Comparison of ENCODE assay signal across 28 cellular contexts in the genomic region with DNA sequence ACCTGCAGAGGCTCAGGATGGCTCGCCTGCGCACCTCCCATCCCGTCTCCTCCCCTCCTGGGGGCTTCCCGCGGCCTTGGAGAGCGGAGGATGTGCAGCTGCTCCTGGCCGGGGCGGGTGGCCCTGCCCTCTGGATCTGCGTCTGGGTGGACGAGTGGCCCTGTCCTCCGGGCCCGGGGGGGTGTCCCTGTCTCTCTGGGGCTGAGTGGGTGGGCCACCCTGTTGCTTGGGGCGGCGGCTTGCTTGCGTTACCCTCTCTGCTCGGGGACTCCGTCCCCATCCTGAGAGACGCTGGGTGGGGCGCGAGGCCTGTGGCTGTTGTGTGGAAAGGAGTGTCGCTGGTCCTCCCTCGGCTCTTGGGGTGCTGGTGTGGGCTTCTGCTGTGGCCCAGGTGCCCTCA. TPM values are rescaled to one million over a fixed set of nuclear protein-coding genes. Genes with fewer than 3 reads are reported as not detected.
DNase-seq lines count a peak whose midpoint lies in the region; ATAC-seq, FAIRE-seq and TF ChIP-seq lines count a peak whose summit lies in the region.
"Had no signal": no experiment of that assay in that cellular context is flagged by ENCODE, and none has a peak within 500 bp of the region (broad histone marks: within the 10 kb centered on the region; RNA-seq: fewer than 3 reads in every experiment).

No MANE protein-coding gene starts in this region.

- no peak overlapping the region for H3K56ac ChIP-seq in H9 (ENCODE audit: insufficient read length, low read depth, low read length)

- CTCF ChIA-PET in K562 (lab: Yijun Ruan, JAX; ENCODE audit: low intra/inter-chr PET ratio) = no interaction called here

- peak overlapping the region; percentile 64 to 88 (median 77) for H3K4me2 ChIP-seq in BLaER1 treated with 17β-estradiol and CSF1 and Interleukin-3, amounts not matched to agents 10 nM and 100 nM
- H3K4me2 ChIP-seq in H9 (ENCODE audit: insufficient read depth, insufficient read length, low read length) (no peak overlapping the region), K562 (ENCODE audit: insufficient read depth, low read length) (no peak overlapping the region), neuronal stem cell (ENCODE audit: insufficient read depth, low read length, poor library complexity, severe bottlenecking) (no peak overlapping the region), smooth muscle cell (no peak overlapping the region)
- H3K4me2 ChIP-seq: A549 had no signal

- H2BK5ac ChIP-seq in H9 (ENCODE audit: insufficient read length, low read length) (no peak overlapping the region), neuronal stem cell (ENCODE audit: low read length) (peak overlapping the region; percentile 1)

- H3K14ac ChIP-seq in H9 (ENCODE audit: insufficient read depth, low read length) (no peak overlapping the region), neuronal stem cell (ENCODE audit: low read length) (peak overlapping the region; percentile 63)

- TF ChIP-seq RAD21 in K562 (CRISPR knock-in tag; conservative IDR thresholded peaks at IDR 0.05 in 1 of 2, IDR thresholded peaks at IDR 0.05 in 1 of 2) = no peak

- no peak for DNase-seq in H9
- DNase-seq in K562 (ENCODE audit: extremely low read depth in 1 of 4, low spot score in 3 of 4) = peak in 1 of 4 experiments; percentile 24
- DNase-seq in neuronal stem cell (ENCODE audit: low spot score) = no peak
- no peak for DNase-seq in frontal cortex (ENCODE audit: low spot score in 2 of 2)
- DNase-seq in activated CD4-positive, alpha-beta T cell treated with anti-CD3 and anti-CD28 coated beads, Interleukin-2, amount 50 U/mL, for 4 hours = no peak
- no peak for DNase-seq in smooth muscle cell (lab: John Stamatoyannopoulos, UW; ENCODE audit: unreplicated experiment)
- DNase-seq: AML-193; CD8-positive, alpha-beta T cell; DMS 273 treated with DMSO at 0.1 percent for 48 hours; DMS79; EL; GDM1; KG1; MG63; NCI-H1048; NCI-H1694; NCI-H2081; NCI-H2227 treated with DMSO at 0.1 percent for 48 hours; NCI-H510A; NCI-H69; RPMI8226; SIG-M5; SW 1271 had no signal

- BruUV-seq in K562 (replicated peaks; lab: Mats Ljungman, UMichigan) = no TSS peak

- H2BK15ac ChIP-seq in H9 (ENCODE audit: low read depth, low read length) (no peak overlapping the region), neuronal stem cell (ENCODE audit: low read length) (no peak overlapping the region)

- peak overlapping the region; percentile 71 to 90 (median 89); a peak in 5 of 7 replicates for H3K27ac Mint-ChIP-seq in H9
- H3K27ac Mint-ChIP-seq: CD8-positive, alpha-beta T cell had no signal

- no peaks in the 10 kb centered on the region for H3K9me3 ChIP-seq in BLaER1 treated with 17β-estradiol and CSF1 and Interleukin-3, amounts not matched to agents 10 nM and 100 nM (replicated peaks in 1 of 11)
- no peaks in the 10 kb centered on the region for H3K9me3 ChIP-seq in H9 (ENCODE audit: control insufficient read depth, low read depth, low read length)
- no peaks in the 10 kb centered on the region for H3K9me3 ChIP-seq in K562 (replicated peaks; ENCODE audit: control insufficient read depth, insufficient read depth, low read depth, low read length)
- no peaks in the 10 kb centered on the region for H3K9me3 ChIP-seq in neuronal stem cell (replicated peaks in 1 of 2; ENCODE audit: control insufficient read depth in 2 of 2, insufficient read depth in 1 of 2, low read depth in 1 of 2, low read length in 2 of 2)
- no peaks in the 10 kb centered on the region for H3K9me3 ChIP-seq in smooth muscle cell (replicated peaks; ENCODE audit: low read depth)
- H3K9me3 ChIP-seq: A549, MG63 had no signal

- peaks cover 0 to 8% of the 10 kb centered on the region in 2 experiments; a peak in 1 of 5 replicates for H3K9me3 Mint-ChIP-seq in H9
- H3K9me3 Mint-ChIP-seq: CD8-positive, alpha-beta T cell had no signal

- no peaks in the 10 kb centered on the region for H3K79me1 ChIP-seq in H9 (ENCODE audit: insufficient read depth, low read depth, low read length, poor library complexity, severe bottlenecking)
- peaks cover 27% of the 10 kb centered on the region for H3K79me1 ChIP-seq in neuronal stem cell (ENCODE audit: low read depth, low read length)

- H2BK20ac ChIP-seq in H9 (ENCODE audit: low read depth, low read length, poor library complexity, severe bottlenecking) = no peak overlapping the region

- TF ChIP-seq POLR2A in K562 (conservative IDR thresholded peaks at IDR 0.05) = no peak

- H3K23me2 ChIP-seq in H9 (ENCODE audit: insufficient read length, low read depth, low read length, poor library complexity, severe bottlenecking) = no peaks in the 10 kb centered on the region

- FAIRE-seq in K562 (lab: Jason Lieb, UNC) (no peak), frontal cortex (lab: Jason Lieb, UNC) (no peak)
- FAIRE-seq: A549, GM12878 had no signal

- H2AK5ac ChIP-seq in H9 (ENCODE audit: insufficient read length, low read length) (no peak overlapping the region), neuronal stem cell (ENCODE audit: low read depth, low read length) (no peak overlapping the region)

- in situ Hi-C loops in K562 (cut with MboI) = no loop called here

- no peak overlapping the region for H4K5ac ChIP-seq in H9 (ENCODE audit: insufficient read length, low read depth, low read length)

- no peak for TF ChIP-seq CTCF in H9 (conservative IDR thresholded peaks at IDR 0.05)
- no peak for TF ChIP-seq CTCF in K562 (IDR thresholded peaks at IDR 0.05 in 2 of 3, conservative IDR thresholded peaks at IDR 0.05 in 1 of 3; ENCODE audit: insufficient read depth in 2 of 3, low read depth in 1 of 3, low read length in 3 of 3)
- no peak for TF ChIP-seq CTCF in smooth muscle cell (IDR thresholded peaks at IDR 0.05; ENCODE audit: borderline replicate concordance, insufficient read depth, poor library complexity, severe bottlenecking)

- H4K8ac ChIP-seq in H9 (replicated peaks; ENCODE audit: insufficient read length, low read depth, low read length) (no peak overlapping the region), neuronal stem cell (ENCODE audit: low read depth, low read length) (peak overlapping the region; percentile 48)

- H3K4ac ChIP-seq in H9 (ENCODE audit: low read depth, low read length) = no peak overlapping the region; the same call in 1 of the 2 replicates
- no peak overlapping the region for H3K4ac ChIP-seq in neuronal stem cell (ENCODE audit: low read length)

- peak overlapping the region in 9 of 11 experiments; percentile 6 to 56 (median 32); a peak in 12 of 22 replicates for H3K9ac ChIP-seq in BLaER1 treated with 17β-estradiol and CSF1 and Interleukin-3, amounts not matched to agents 10 nM and 100 nM
- H3K9ac ChIP-seq in H9 (ENCODE audit: extremely low read depth, insufficient read length, low read length) (no peak overlapping the region), K562 (ENCODE audit: insufficient read depth in 1 of 2, low read depth in 2 of 2, low read length in 2 of 2) (no peak overlapping the region), neuronal stem cell (ENCODE audit: low read depth, low read length, poor library complexity) (no peak overlapping the region), smooth muscle cell (ENCODE audit: low read depth) (no peak overlapping the region)

- intact Hi-C loops in K562 (cut with micrococcal nuclease) = no loop called here

- peaks cover 78 to 97% (median 88%) of the 10 kb centered on the region in 11 experiments for H3K36me3 ChIP-seq in BLaER1 treated with 17β-estradiol and CSF1 and Interleukin-3, amounts not matched to agents 10 nM and 100 nM
- H3K36me3 ChIP-seq in K562 (ENCODE audit: control insufficient read depth, insufficient read depth, low read length) = peaks cover 87% of the 10 kb centered on the region; the same call in 2 of the 3 replicates
- peaks cover 36 to 85% of the 10 kb centered on the region in 2 donors for H3K36me3 ChIP-seq in neuronal stem cell (replicated peaks in 1 of 2; ENCODE audit: control insufficient read depth in 2 of 2, insufficient read depth in 2 of 2, low read length in 2 of 2)
- no peaks in the 10 kb centered on the region for H3K36me3 ChIP-seq in smooth muscle cell (ENCODE audit: low read depth)
- H3K36me3 ChIP-seq: MG63 had no signal

- no peak overlapping the region for H3K23ac ChIP-seq in H9 (ENCODE audit: insufficient read length, low read depth, low read length)
- H3K23ac ChIP-seq in neuronal stem cell (ENCODE audit: low read depth, low read length, poor library complexity) = peak overlapping the region; percentile 35

- H3F3A ChIP-seq in smooth muscle cell (ENCODE audit: low read depth) = no peaks in the 10 kb centered on the region

- H3K18ac ChIP-seq in H9 (ENCODE audit: insufficient read length, low read depth, low read length) (no peak overlapping the region), neuronal stem cell (ENCODE audit: low read length) (no peak overlapping the region)

- H4K20me1 ChIP-seq in BLaER1 treated with 17β-estradiol and CSF1 and Interleukin-3, amounts not matched to agents 10 nM and 100 nM = peaks cover 93 to 100% (median 100%) of the 10 kb centered on the region in 11 experiments
- H4K20me1 ChIP-seq in H9 (ENCODE audit: control insufficient read depth, insufficient read depth, insufficient read length) (peaks cover 5% of the 10 kb centered on the region), K562 (replicated peaks; ENCODE audit: control insufficient read depth, insufficient read depth, low read length) (peaks cover 19% of the 10 kb centered on the region), smooth muscle cell (ENCODE audit: low read depth) (peaks cover 56% of the 10 kb centered on the region)

- H3K4me3 Mint-ChIP-seq in H9 = no peak overlapping the region
- H3K4me3 Mint-ChIP-seq: CD8-positive, alpha-beta T cell had no signal

- H2BK12ac ChIP-seq in H9 (ENCODE audit: insufficient read length, low read depth, low read length) (no peak overlapping the region), neuronal stem cell (ENCODE audit: low read length) (no peak overlapping the region)

- TF ChIP-seq EP300 in K562 (IDR thresholded peaks at IDR 0.05; ENCODE audit: low read length) = no peak

- no peak overlapping the region for H3T11ph ChIP-seq in H9 (ENCODE audit: low read length)

- H3K36me3 Mint-ChIP-seq in H9 (ENCODE audit: insufficient read depth in 1 of 3, low read depth in 3 of 3) = peaks cover 19 to 36% (median 33%) of the 10 kb centered on the region in 3 experiments

- H3K79me2 ChIP-seq in H9 (ENCODE audit: insufficient read depth, low read length) (peaks cover 2% of the 10 kb centered on the region; the same call in 1 of the 2 replicates), K562 (ENCODE audit: control insufficient read depth, insufficient read depth, low read length) (peaks cover 23% of the 10 kb centered on the region), smooth muscle cell (ENCODE audit: low read depth) (no peaks in the 10 kb centered on the region)

- H4K91ac ChIP-seq in H9 (ENCODE audit: insufficient read length, low read depth, low read length) (peak overlapping the region; percentile 75), neuronal stem cell (ENCODE audit: low read depth, low read length, poor library complexity) (no peak overlapping the region)

- peaks cover 3 to 6% of the 10 kb centered on the region in 2 experiments; a peak in 3 of 4 replicates for H3K4me1 Mint-ChIP-seq in H9

- POLR2A ChIA-PET in K562 (lab: Yijun Ruan, JAX) = interaction anchor here (0.7 kb wide), 1 partner anchor 90 kb away, joined by 3 read pairs; no protein-coding TSS in a partner anchor

- peaks cover 27 to 41% (median 38%) of the 10 kb centered on the region in 10 experiments for H3K4me1 ChIP-seq in BLaER1 treated with 17β-estradiol and CSF1 and Interleukin-3, amounts not matched to agents 10 nM and 100 nM
- H3K4me1 ChIP-seq in H9 (ENCODE audit: insufficient read depth, low read length) = no peaks in the 10 kb centered on the region
- H3K4me1 ChIP-seq in K562 (replicated peaks in 1 of 2; ENCODE audit: control insufficient read depth in 2 of 2, insufficient read depth in 2 of 2, low read length in 2 of 2) = peaks cover 0 to 49% of the 10 kb centered on the region in 2 experiments; a peak in 1 of 5 replicates
- H3K4me1 ChIP-seq in neuronal stem cell (ENCODE audit: control insufficient read depth in 2 of 2, insufficient read depth in 1 of 2, low read depth in 1 of 2, low read length in 2 of 2) = peaks cover 0 to 7% of the 10 kb centered on the region in 2 donors
- no peaks in the 10 kb centered on the region for H3K4me1 ChIP-seq in smooth muscle cell (ENCODE audit: low read depth)
- H3K4me1 ChIP-seq: A549 had no signal

- H3K4me3 ChIP-seq in BLaER1 treated with 17β-estradiol and CSF1 and Interleukin-3, amounts not matched to agents 10 nM and 100 nM = no peak overlapping the region
- H3K4me3 ChIP-seq in K562 (no peak overlapping the region), neuronal stem cell (ENCODE audit: low read length in 2 of 2) (no peak overlapping the region), smooth muscle cell (no peak overlapping the region)
- H3K4me3 ChIP-seq: A549, GM12878, MG63, SK-N-MC had no signal

- peaks cover 3% of the 10 kb centered on the region for H3K9me1 ChIP-seq in K562 (ENCODE audit: control insufficient read depth, insufficient read depth, low read length)

- no peak overlapping the region for H3K27ac ChIP-seq in BLaER1 treated with 17β-estradiol and CSF1 and Interleukin-3, amounts not matched to agents 10 nM and 100 nM
- H3K27ac ChIP-seq in H9 (ENCODE audit: insufficient read length, low read depth, low read length) (no peak overlapping the region), K562 (ENCODE audit: extremely low read depth, low read depth, low read length) (no peak overlapping the region), neuronal stem cell (replicated peaks; ENCODE audit: low read length) (no peak overlapping the region), smooth muscle cell (ENCODE audit: low read depth) (no peak overlapping the region)
- H3K27ac ChIP-seq: A549, C4-2B, SK-N-MC had no signal

- ATAC-seq in K562 = no peak
- ATAC-seq: CD8-positive, alpha-beta T cell had no signal

- WGBS in H9 (ENCODE audit: extremely low coverage, insufficient read length, low lambda C conversion rate) = no CpG with 5 or more reads among the region's 22 CpGs
- 92% methylated on average over 13 of the region's 22 CpGs for WGBS in K562 (ENCODE audit: insufficient coverage, low coverage, missing lambda C conversion rate)
- WGBS in neuronal stem cell (ENCODE audit: extremely low coverage in 2 of 2, insufficient read length in 2 of 2, insufficient replicate concordance in 1 of 2), 2 donors = no CpG with 5 or more reads among the region's 22 CpGs
- 92% methylated on average over 22 of the region's 22 CpGs for whole genome bisulfite sequencing in smooth muscle cell (ENCODE audit: low lambda C conversion rate)

- H2AFZ ChIP-seq in H9 (ENCODE audit: low read length) (no peak overlapping the region), K562 (ENCODE audit: low read depth, low read length) (no peak overlapping the region), neuronal stem cell (ENCODE audit: low read length) (no peak overlapping the region), smooth muscle cell (ENCODE audit: low read depth) (no peak overlapping the region)

- H3K27me3 ChIP-seq in BLaER1 treated with 17β-estradiol and CSF1 and Interleukin-3, amounts not matched to agents 10 nM and 100 nM = no peaks in the 10 kb centered on the region
- H3K27me3 ChIP-seq in H9 (ENCODE audit: insufficient read depth, low read length) (no peaks in the 10 kb centered on the region), K562 (ENCODE audit: control insufficient read depth in 2 of 2, insufficient read depth in 2 of 2, low read length in 2 of 2) (no peaks in the 10 kb centered on the region), neuronal stem cell (ENCODE audit: control insufficient read depth in 3 of 3, insufficient read depth in 3 of 3, low read depth in 1 of 3, low read length in 3 of 3) (no peaks in the 10 kb centered on the region), smooth muscle cell (ENCODE audit: low read depth) (no peaks in the 10 kb centered on the region)
- H3K27me3 ChIP-seq: MG63 had no signal

- H3K27me3 Mint-ChIP-seq in H9 (ENCODE audit: low read depth) = no peaks in the 10 kb centered on the region; the same call in 1 of the 2 replicates

- H2BK120ac ChIP-seq in H9 (ENCODE audit: low read depth, low read length, poor library complexity, severe bottlenecking) (no peak overlapping the region), neuronal stem cell (ENCODE audit: low read depth, low read length) (no peak overlapping the region)

RNA-seq across cellular contexts. Expression of gene DOT1L, which starts 34.6 kb away (rescaled TPM):
- 78.5 and 81.6 TPM in 2 replicates for total RNA-seq in H9 (2021)
- total RNA-seq in K562 (2011; cell fraction: chromatin; rRNA removed; ENCODE audit: low replicate concordance) = 129 and 244 TPM in 2 replicates
- 98.9 and 104 TPM in 2 replicates for total RNA-seq in K562 (2011; cell fraction: nucleolus; rRNA removed)
- total RNA-seq in K562 (2011; cell fraction: nucleoplasm; rRNA removed) = 68.3 and 74.5 TPM in 2 replicates
- 12.7 and 18.7 TPM in 2 replicates for total RNA-seq in K562 (2014; rRNA removed)
- total RNA-seq in K562 (2014; rRNA removed; fragmentation: Illumina TruSeq; extraction: Trizol) = 10.0 and 10.5 TPM in 2 replicates
- total RNA-seq in K562 (2015; rRNA removed; fragmentation: Illumina TruSeq; extraction: Trizol) = 7.0 and 8.4 TPM in 2 replicates
- total RNA-seq in K562 (2021) = 66.2 and 66.5 TPM in 2 replicates
- 5.7 and 8.6 TPM in 2 replicates for polyA plus RNA-seq in K562 (2011; rRNA removed)
- polyA plus RNA-seq in K562 (2011; cell fraction: cytosol; rRNA removed) = 4.8 and 11.5 TPM in 2 replicates
- polyA plus RNA-seq in K562 (2011; cell fraction: nucleus; rRNA removed) = 35.2 and 71.1 TPM in 2 replicates
- polyA plus RNA-seq in K562 (2012) = 25.0 and 27.8 TPM in 2 replicates
- 15.1 and 16.2 TPM in 2 replicates for polyA plus RNA-seq in K562 (2014; fragmentation: Illumina TruSeq; extraction: Trizol)
- under 1 TPM; 0.32 to 0.51 TPM for polyA plus RNA-seq in K562 (2014; fragmentation: Nextera tagmentation; extraction: Ambion mirVana)
- 21.2 and 24.8 TPM in 2 replicates for polyA plus RNA-seq in K562 (2014; rRNA removed)
- 14.5 and 24.1 TPM in 2 replicates for polyA minus RNA-seq in K562 (2011; rRNA and poly(A)+ RNA removed)
- 23.7 and 36.0 TPM in 2 replicates for polyA minus RNA-seq in K562 (2011; cell fraction: cytosol; rRNA and poly(A)+ RNA removed)
- 17.9 and 27.9 TPM in 2 replicates for polyA minus RNA-seq in K562 (2011; cell fraction: nucleus; rRNA and poly(A)+ RNA removed)
- 38.2 TPM for polyA plus RNA-seq in neuronal stem cell (2013, experiment 1 of 2)
- polyA plus RNA-seq in neuronal stem cell (2013, experiment 2 of 2) = 38.1 TPM
- total RNA-seq in frontal cortex = 4.1 TPM
- total RNA-seq in smooth muscle cell = 4.2 and 4.8 TPM in 2 replicates
- 3.4 and 5.5 TPM in 2 replicates for polyA plus RNA-seq in smooth muscle cell

RNA-seq across cellular contexts. Expression of gene PLEKHJ1, which starts 37.8 kb away (rescaled TPM):
- total RNA-seq in H9 (2021) = 139 and 148 TPM in 2 replicates
- 32.2 and 114 TPM in 2 replicates for total RNA-seq in K562 (2011; cell fraction: chromatin; rRNA removed; ENCODE audit: low replicate concordance)
- 171 and 174 TPM in 2 replicates for total RNA-seq in K562 (2011; cell fraction: nucleolus; rRNA removed)
- 85.7 and 89.1 TPM in 2 replicates for total RNA-seq in K562 (2011; cell fraction: nucleoplasm; rRNA removed)
- 176 and 229 TPM in 2 replicates for total RNA-seq in K562 (2014; rRNA removed)
- 55.6 and 55.7 TPM in 2 replicates for total RNA-seq in K562 (2014; rRNA removed; fragmentation: Illumina TruSeq; extraction: Trizol)
- 63.9 and 65.6 TPM in 2 replicates for total RNA-seq in K562 (2015; rRNA removed; fragmentation: Illumina TruSeq; extraction: Trizol)
- total RNA-seq in K562 (2021) = 127 and 140 TPM in 2 replicates
- polyA plus RNA-seq in K562 (2011; rRNA removed) = 65.9 and 80.2 TPM in 2 replicates
- polyA plus RNA-seq in K562 (2011; cell fraction: cytosol; rRNA removed) = 131 and 202 TPM in 2 replicates
- polyA plus RNA-seq in K562 (2011; cell fraction: nucleus; rRNA removed) = 161 and 204 TPM in 2 replicates
- polyA plus RNA-seq in K562 (2012) = 127 and 153 TPM in 2 replicates
- polyA plus RNA-seq in K562 (2014; fragmentation: Illumina TruSeq; extraction: Trizol) = 45.9 and 72.0 TPM in 2 replicates
- polyA plus RNA-seq in K562 (2014; fragmentation: Nextera tagmentation; extraction: Ambion mirVana) = 1 to 10 TPM; 1.5 to 6.8 TPM
- 188 and 193 TPM in 2 replicates for polyA plus RNA-seq in K562 (2014; rRNA removed)
- polyA minus RNA-seq in K562 (2011; rRNA and poly(A)+ RNA removed) = 12.0 and 14.7 TPM in 2 replicates
- 24.0 and 24.1 TPM in 2 replicates for polyA minus RNA-seq in K562 (2011; cell fraction: cytosol; rRNA and poly(A)+ RNA removed)
- 31.9 and 32.4 TPM in 2 replicates for polyA minus RNA-seq in K562 (2011; cell fraction: nucleus; rRNA and poly(A)+ RNA removed)
- polyA plus RNA-seq in neuronal stem cell (2013, experiment 1 of 2) = 94.6 TPM
- 92.1 TPM for polyA plus RNA-seq in neuronal stem cell (2013, experiment 2 of 2)
- total RNA-seq in frontal cortex = 40.8 TPM
- total RNA-seq in smooth muscle cell = 36.0 and 38.6 TPM in 2 replicates
- 76.5 and 94.5 TPM in 2 replicates for polyA plus RNA-seq in smooth muscle cell

RNA-seq across cellular contexts. Expression of gene SF3A2, which starts 38.3 kb away (rescaled TPM):
- 166 and 167 TPM in 2 replicates for total RNA-seq in H9 (2021)
- 112 and 366 TPM in 2 replicates for total RNA-seq in K562 (2011; cell fraction: chromatin; rRNA removed; ENCODE audit: low replicate concordance)
- 303 and 373 TPM in 2 replicates for total RNA-seq in K562 (2011; cell fraction: nucleolus; rRNA removed)
- 182 TPM in 2 replicates for total RNA-seq in K562 (2011; cell fraction: nucleoplasm; rRNA removed)
- 50.3 and 111 TPM in 2 replicates for total RNA-seq in K562 (2014; rRNA removed)
- 4.5 and 5.8 TPM in 2 replicates for total RNA-seq in K562 (2014; rRNA removed; fragmentation: Illumina TruSeq; extraction: Trizol)
- 22.8 and 30.6 TPM in 2 replicates for total RNA-seq in K562 (2015; rRNA removed; fragmentation: Illumina TruSeq; extraction: Trizol)
- 181 and 194 TPM in 2 replicates for total RNA-seq in K562 (2021)
- 7.9 and 21.0 TPM in 2 replicates for polyA plus RNA-seq in K562 (2011; rRNA removed)
- polyA plus RNA-seq in K562 (2011; cell fraction: cytosol; rRNA removed) = 11.3 and 12.6 TPM in 2 replicates
- polyA plus RNA-seq in K562 (2011; cell fraction: nucleus; rRNA removed) = 164 and 237 TPM in 2 replicates
- 142 and 173 TPM in 2 replicates for polyA plus RNA-seq in K562 (2012)
- polyA plus RNA-seq in K562 (2014; fragmentation: Illumina TruSeq; extraction: Trizol) = 44.6 and 119 TPM in 2 replicates
- under 1 TPM; 0.17 to 0.35 TPM for polyA plus RNA-seq in K562 (2014; fragmentation: Nextera tagmentation; extraction: Ambion mirVana)
- polyA plus RNA-seq in K562 (2014; rRNA removed) = 45.9 and 46.7 TPM in 2 replicates
- polyA minus RNA-seq in K562 (2011; rRNA and poly(A)+ RNA removed) = 8.5 and 10.2 TPM in 2 replicates
- polyA minus RNA-seq in K562 (2011; cell fraction: cytosol; rRNA and poly(A)+ RNA removed) = 49.6 and 76.1 TPM in 2 replicates
- 127 and 137 TPM in 2 replicates for polyA minus RNA-seq in K562 (2011; cell fraction: nucleus; rRNA and poly(A)+ RNA removed)
- polyA plus RNA-seq in neuronal stem cell (2013, experiment 1 of 2) = 117 TPM
- polyA plus RNA-seq in neuronal stem cell (2013, experiment 2 of 2) = 115 TPM
- 23.2 TPM for total RNA-seq in frontal cortex
- 8.4 and 28.5 TPM in 2 replicates for total RNA-seq in smooth muscle cell
- 63.0 and 78.1 TPM in 2 replicates for polyA plus RNA-seq in smooth muscle cell

RNA-seq across cellular contexts. Expression of gene AP3D1, which starts 47.0 kb away (rescaled TPM):
- 142 and 147 TPM in 2 replicates for total RNA-seq in H9 (2021)
- 129 and 304 TPM in 2 replicates for total RNA-seq in K562 (2011; cell fraction: chromatin; rRNA removed; ENCODE audit: low replicate concordance)
- 133 and 146 TPM in 2 replicates for total RNA-seq in K562 (2011; cell fraction: nucleolus; rRNA removed)
- total RNA-seq in K562 (2011; cell fraction: nucleoplasm; rRNA removed) = 118 and 124 TPM in 2 replicates
- total RNA-seq in K562 (2014; rRNA removed) = 52.0 and 68.7 TPM in 2 replicates
- total RNA-seq in K562 (2014; rRNA removed; fragmentation: Illumina TruSeq; extraction: Trizol) = 23.3 and 28.0 TPM in 2 replicates
- total RNA-seq in K562 (2015; rRNA removed; fragmentation: Illumina TruSeq; extraction: Trizol) = 35.9 and 36.9 TPM in 2 replicates
- 72.3 and 86.1 TPM in 2 replicates for total RNA-seq in K562 (2021)
- 34.9 and 55.0 TPM in 2 replicates for polyA plus RNA-seq in K562 (2011; rRNA removed)
- 49.2 and 58.1 TPM in 2 replicates for polyA plus RNA-seq in K562 (2011; cell fraction: cytosol; rRNA removed)
- 226 and 232 TPM in 2 replicates for polyA plus RNA-seq in K562 (2011; cell fraction: nucleus; rRNA removed)
- polyA plus RNA-seq in K562 (2012) = 95.5 and 117 TPM in 2 replicates
- 82.1 and 90.4 TPM in 2 replicates for polyA plus RNA-seq in K562 (2014; fragmentation: Illumina TruSeq; extraction: Trizol)
- polyA plus RNA-seq in K562 (2014; fragmentation: Nextera tagmentation; extraction: Ambion mirVana) = 1 to 10 TPM; 1.2 to 1.6 TPM
- 47.5 and 48.7 TPM in 2 replicates for polyA plus RNA-seq in K562 (2014; rRNA removed)
- polyA minus RNA-seq in K562 (2011; rRNA and poly(A)+ RNA removed) = 42.6 and 42.8 TPM in 2 replicates
- 69.3 and 76.0 TPM in 2 replicates for polyA minus RNA-seq in K562 (2011; cell fraction: cytosol; rRNA and poly(A)+ RNA removed)
- polyA minus RNA-seq in K562 (2011; cell fraction: nucleus; rRNA and poly(A)+ RNA removed) = 40.8 and 59.9 TPM in 2 replicates
- polyA plus RNA-seq in neuronal stem cell (2013, experiment 1 of 2) = 60.6 TPM
- 60.3 TPM for polyA plus RNA-seq in neuronal stem cell (2013, experiment 2 of 2)
- total RNA-seq in frontal cortex = 58.3 TPM
- total RNA-seq in smooth muscle cell = 43.0 and 66.2 TPM in 2 replicates
- 81.0 and 82.8 TPM in 2 replicates for polyA plus RNA-seq in smooth muscle cell

RNA-seq across cellular contexts. Expression of gene AMH, which starts 50.8 kb away (rescaled TPM):
- total RNA-seq in H9 (2021) (70.2 and 70.7 TPM in 2 replicates), K562 (2014; rRNA removed) (9.4 and 10.7 TPM in 2 replicates), K562 (2014; rRNA removed; fragmentation: Illumina TruSeq; extraction: Trizol) (0.13 and 0.29 TPM in 2 replicates), K562 (2015; rRNA removed; fragmentation: Illumina TruSeq; extraction: Trizol) (2.6 and 3.5 TPM in 2 replicates), K562 (2021) (22.2 and 27.4 TPM in 2 replicates), frontal cortex (0.82 TPM), smooth muscle cell (2.9 and 3.5 TPM in 2 replicates)
- total RNA-seq in K562 (2011; cell fraction: chromatin; rRNA removed; ENCODE audit: low replicate concordance) = 14.5 and 62.7 TPM in 2 replicates
- 48.8 and 60.2 TPM in 2 replicates for total RNA-seq in K562 (2011; cell fraction: nucleolus; rRNA removed)
- total RNA-seq in K562 (2011; cell fraction: nucleoplasm; rRNA removed) = 25.7 and 35.6 TPM in 2 replicates
- polyA plus RNA-seq in K562 (2011; rRNA removed) (1.7 and 3.6 TPM in 2 replicates), K562 (2014; fragmentation: Illumina TruSeq; extraction: Trizol) (1.5 and 4.0 TPM in 2 replicates), K562 (2014; fragmentation: Nextera tagmentation; extraction: Ambion mirVana) (not detected), K562 (2014; rRNA removed) (19.2 and 23.6 TPM in 2 replicates), smooth muscle cell (12.6 and 20.7 TPM in 2 replicates)
- 2.2 and 9.1 TPM in 2 replicates for polyA plus RNA-seq in K562 (2011; cell fraction: cytosol; rRNA removed)
- polyA plus RNA-seq in K562 (2011; cell fraction: nucleus; rRNA removed) = 52.0 and 130 TPM in 2 replicates
- polyA plus RNA-seq in K562 (2012) = 14.9 and 33.7 TPM in 2 replicates
- 0.09 and 0.18 TPM in 2 replicates for polyA minus RNA-seq in K562 (2011; rRNA and poly(A)+ RNA removed)
- 2.0 and 3.7 TPM in 2 replicates for polyA minus RNA-seq in K562 (2011; cell fraction: cytosol; rRNA and poly(A)+ RNA removed)
- 5.4 and 8.2 TPM in 2 replicates for polyA minus RNA-seq in K562 (2011; cell fraction: nucleus; rRNA and poly(A)+ RNA removed)
- 10.1 TPM for polyA plus RNA-seq in neuronal stem cell (2013, experiment 1 of 2)
- 9.2 TPM for polyA plus RNA-seq in neuronal stem cell (2013, experiment 2 of 2)

Comparison
In these comparisons a context has a peak if more than half of its experiments do, and no peak if none do; other contexts are left out.
1. H3K4me2 ChIP-seq: peak in BLaER1 treated with 17β-estradiol and CSF1 and Interleukin-3, amounts not matched to agents 10 nM and 100 nM (11 of 11); none in H9 (single experiment), K562 (single experiment), neuronal stem cell (single experiment) and smooth muscle cell (single experiment).
2. H3K9ac ChIP-seq: peak in BLaER1 treated with 17β-estradiol and CSF1 and Interleukin-3, amounts not matched to agents 10 nM and 100 nM (9 of 11); none in H9 (single experiment), K562 (0 of 2), neuronal stem cell (single experiment) and smooth muscle cell (single experiment).